ENCODE assay signal across 24 cellular contexts in the genomic region with DNA sequence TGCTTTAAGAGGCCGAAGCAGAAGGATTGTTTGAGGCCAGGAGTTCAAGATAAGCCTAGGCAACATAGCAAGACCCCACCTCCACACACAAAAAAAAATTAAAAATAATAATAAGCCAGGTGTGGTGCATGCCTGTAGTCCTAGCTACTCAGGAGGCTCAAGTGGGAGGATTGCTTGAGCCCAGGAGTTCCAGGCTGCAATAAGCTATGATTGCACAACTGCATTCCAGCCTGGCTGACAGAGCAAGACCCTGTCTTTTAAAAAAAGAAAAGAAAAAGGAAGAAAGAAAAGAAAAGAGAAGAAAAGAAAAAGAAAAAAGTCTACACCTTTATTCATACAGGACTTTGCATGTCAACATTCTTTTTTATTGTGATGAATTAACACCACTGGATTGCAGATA.
"Had no signal": no experiment of that assay in that cellular context is flagged by ENCODE, and none has a peak within 500 bp of the region (broad histone marks: within the 10 kb centered on the region; RNA-seq: fewer than 3 reads in every experiment).

No MANE protein-coding gene starts in this region.

- H3K4me1 Mint-ChIP-seq: naive thymus-derived CD4-positive, alpha-beta T cell had no signal

- ATAC-seq: effector memory CD8-positive, alpha-beta T cell; naive thymus-derived CD4-positive, alpha-beta T cell; stimulated activated memory B cell treated with anti-CD40 and anti-IgM and Interleukin-4, amounts not matched to agents 10 μg/mL and 1 μg/mL and 100 μg/mL, for 72 hours; stimulated activated naive CD8-positive, alpha-beta T cell treated with anti-CD3 and anti-CD28 coated beads, Interleukin-15, Interleukin-2, amounts not matched to agents 100 U/mL and 50 U/mL, for 24 hours had no signal

- H3K27ac ChIP-seq: coronary artery, esophagus squamous epithelium, neural progenitor cell, parathyroid adenoma, right atrium auricular region, sigmoid colon, testis, tibial artery had no signal

- H3K4me1 ChIP-seq: esophagus squamous epithelium, parathyroid adenoma, right atrium auricular region, sigmoid colon, testis, tibial artery had no signal

- H2AFZ ChIP-seq: parathyroid adenoma had no signal

- H3K27ac Mint-ChIP-seq: effector memory CD8-positive, alpha-beta T cell; naive thymus-derived CD4-positive, alpha-beta T cell; nephron; neural progenitor cell; progenitor cell of endocrine pancreas; stimulated activated memory B cell treated with anti-CD40 and anti-IgM and Interleukin-4, amounts not matched to agents 10 μg/mL and 1 μg/mL and 100 μg/mL, for 72 hours; type B pancreatic cell had no signal

- H3K4me3 ChIP-seq: coronary artery, esophagus squamous epithelium, neural progenitor cell, right atrium auricular region, sigmoid colon, testis, tibial artery had no signal

- H3K27me3 Mint-ChIP-seq: effector memory CD8-positive, alpha-beta T cell; naive thymus-derived CD4-positive, alpha-beta T cell; progenitor cell of endocrine pancreas; stimulated activated memory B cell treated with anti-CD40 and anti-IgM and Interleukin-4, amounts not matched to agents 10 μg/mL and 1 μg/mL and 100 μg/mL, for 72 hours; type B pancreatic cell had no signal

- H3K36me3 ChIP-seq: esophagus squamous epithelium, neural progenitor cell, right atrium auricular region, sigmoid colon, tibial artery had no signal

- H3K27me3 ChIP-seq: esophagus squamous epithelium, neural progenitor cell, right atrium auricular region, sigmoid colon, testis, tibial artery had no signal

- H3K9me3 Mint-ChIP-seq: stimulated activated memory B cell treated with anti-CD40 and anti-IgM and Interleukin-4, amounts not matched to agents 10 μg/mL and 1 μg/mL and 100 μg/mL, for 72 hours had no signal

- H3K9me3 ChIP-seq: esophagus squamous epithelium, right atrium auricular region, sigmoid colon, testis, tibial artery had no signal

- DNase-seq: effector memory CD8-positive, alpha-beta T cell; erythroblast; esophagus squamous epithelium; foreskin melanocyte; hypothalamus; kidney; mesendoderm; midbrain; naive thymus-derived CD4-positive, alpha-beta T cell; sigmoid colon; stimulated activated CD4-positive, alpha-beta T cell treated with anti-CD3 and anti-CD28 coated beads, Interleukin-2, amount 100 ng/mL, for 24 hours; stimulated activated CD4-positive, alpha-beta T cell treated with anti-CD3 and anti-CD28 coated beads, Interleukin-4, amount 100 ng/mL, for 24 hours; stimulated activated naive CD8-positive, alpha-beta T cell treated with anti-CD3 and anti-CD28 coated beads, Interleukin-15, Interleukin-2, amounts not matched to agents 100 U/mL and 50 U/mL, for 24 hours; substantia nigra; testis; tibial artery had no signal

- H3K4me3 Mint-ChIP-seq: effector memory CD8-positive, alpha-beta T cell; naive thymus-derived CD4-positive, alpha-beta T cell; nephron; neural progenitor cell; stimulated activated memory B cell treated with anti-CD40 and anti-IgM and Interleukin-4, amounts not matched to agents 10 μg/mL and 1 μg/mL and 100 μg/mL, for 72 hours; type B pancreatic cell had no signal

- H3K9ac ChIP-seq: neural progenitor cell, parathyroid adenoma had no signal

- H3K36me3 Mint-ChIP-seq: naive thymus-derived CD4-positive, alpha-beta T cell; stimulated activated memory B cell treated with anti-CD40 and anti-IgM and Interleukin-4, amounts not matched to agents 10 μg/mL and 1 μg/mL and 100 μg/mL, for 72 hours; type B pancreatic cell had no signal

- H3K4me2 ChIP-seq: neural progenitor cell had no signal
